Comparison of ENCODE assay signal across 1 cellular context in the genomic region with DNA sequence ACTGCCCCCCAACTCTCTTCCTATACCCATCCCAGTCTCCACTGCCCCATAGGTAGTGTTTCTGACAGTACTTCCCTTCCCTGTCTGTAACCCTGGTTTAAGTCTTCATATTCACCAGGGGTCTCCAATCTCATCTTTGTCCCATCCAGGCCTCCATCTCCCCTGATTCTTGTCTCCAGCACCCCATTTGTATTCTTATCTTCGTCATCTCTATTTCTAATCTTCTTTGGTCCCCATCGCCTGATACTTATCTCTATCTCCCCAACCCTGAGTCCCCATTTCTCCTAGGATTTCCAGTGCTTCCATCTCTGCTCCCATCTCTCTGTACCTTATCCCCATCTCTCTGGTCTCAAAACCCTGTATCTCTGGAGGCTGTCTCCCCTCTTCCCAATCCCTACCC.
TF ChIP-seq lines count a peak whose summit lies in the region.

No MANE protein-coding gene starts in this region.

TF ChIP-seq in HepG2, 621 proteins besides CTCF, POLR2A, EP300 and RAD21:
- no peak for TF ChIP-seq BRCA1 (CRISPR knock-in tag; IDR thresholded peaks at IDR 0.05)
- TF ChIP-seq SMAD9 (CRISPR knock-in tag; IDR thresholded peaks at IDR 0.05) = no peak
- TF ChIP-seq TRIM22 (IDR thresholded peaks at IDR 0.05) = no peak
- no peak for TF ChIP-seq ZNF629 (CRISPR knock-in tag; conservative IDR thresholded peaks at IDR 0.05)
- TF ChIP-seq, protein P1, sequence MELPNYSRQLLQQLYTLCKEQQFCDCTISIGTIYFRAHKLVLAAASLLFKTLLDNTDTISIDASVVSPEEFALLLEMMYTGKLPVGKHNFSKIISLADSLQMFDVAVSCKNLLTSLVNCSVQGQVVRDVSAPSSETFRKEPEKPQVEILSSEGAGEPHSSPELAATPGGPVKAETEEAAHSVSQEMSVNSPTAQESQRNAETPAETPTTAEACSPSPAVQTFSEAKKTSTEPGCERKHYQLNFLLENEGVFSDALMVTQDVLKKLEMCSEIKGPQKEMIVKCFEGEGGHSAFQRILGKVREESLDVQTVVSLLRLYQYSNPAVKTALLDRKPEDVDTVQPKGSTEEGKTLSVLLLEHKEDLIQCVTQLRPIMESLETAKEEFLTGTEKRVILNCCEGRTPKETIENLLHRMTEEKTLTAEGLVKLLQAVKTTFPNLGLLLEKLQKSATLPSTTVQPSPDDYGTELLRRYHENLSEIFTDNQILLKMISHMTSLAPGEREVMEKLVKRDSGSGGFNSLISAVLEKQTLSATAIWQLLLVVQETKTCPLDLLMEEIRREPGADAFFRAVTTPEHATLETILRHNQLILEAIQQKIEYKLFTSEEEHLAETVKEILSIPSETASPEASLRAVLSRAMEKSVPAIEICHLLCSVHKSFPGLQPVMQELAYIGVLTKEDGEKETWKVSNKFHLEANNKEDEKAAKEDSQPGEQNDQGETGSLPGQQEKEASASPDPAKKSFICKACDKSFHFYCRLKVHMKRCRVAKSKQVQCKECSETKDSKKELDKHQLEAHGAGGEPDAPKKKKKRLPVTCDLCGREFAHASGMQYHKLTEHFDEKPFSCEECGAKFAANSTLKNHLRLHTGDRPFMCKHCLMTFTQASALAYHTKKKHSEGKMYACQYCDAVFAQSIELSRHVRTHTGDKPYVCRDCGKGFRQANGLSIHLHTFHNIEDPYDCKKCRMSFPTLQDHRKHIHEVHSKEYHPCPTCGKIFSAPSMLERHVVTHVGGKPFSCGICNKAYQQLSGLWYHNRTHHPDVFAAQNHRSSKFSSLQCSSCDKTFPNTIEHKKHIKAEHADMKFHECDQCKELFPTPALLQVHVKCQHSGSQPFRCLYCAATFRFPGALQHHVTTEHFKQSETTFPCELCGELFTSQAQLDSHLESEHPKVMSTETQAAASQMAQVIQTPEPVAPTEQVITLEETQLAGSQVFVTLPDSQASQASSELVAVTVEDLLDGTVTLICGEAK (IDR thresholded peaks at IDR 0.05) = no peak
- TF ChIP-seq, protein P1 (CRISPR knock-in tag; IDR thresholded peaks at IDR 0.05) = no peak
- no peak for TF ChIP-seq KDM5B (CRISPR knock-in tag; IDR thresholded peaks at IDR 0.05; ENCODE audit: borderline replicate concordance)
- TF ChIP-seq TEAD3 (CRISPR knock-in tag; optimal IDR thresholded peaks at IDR 0.05; ENCODE audit: borderline replicate concordance) = no peak
- no peak for TF ChIP-seq FOSL2 (CRISPR knock-in tag; IDR thresholded peaks at IDR 0.05)
- TF ChIP-seq ZNF558 (CRISPR knock-in tag; IDR thresholded peaks at IDR 0.05; ENCODE audit: borderline replicate concordance) = no peak
- TF ChIP-seq, protein P2, sequence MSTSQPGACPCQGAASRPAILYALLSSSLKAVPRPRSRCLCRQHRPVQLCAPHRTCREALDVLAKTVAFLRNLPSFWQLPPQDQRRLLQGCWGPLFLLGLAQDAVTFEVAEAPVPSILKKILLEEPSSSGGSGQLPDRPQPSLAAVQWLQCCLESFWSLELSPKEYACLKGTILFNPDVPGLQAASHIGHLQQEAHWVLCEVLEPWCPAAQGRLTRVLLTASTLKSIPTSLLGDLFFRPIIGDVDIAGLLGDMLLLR (CRISPR knock-in tag; IDR thresholded peaks at IDR 0.05) = no peak
- no peak for TF ChIP-seq ZNF337 (CRISPR knock-in tag; IDR thresholded peaks at IDR 0.05; ENCODE audit: borderline replicate concordance, low read depth)
- no peak for TF ChIP-seq MBNL3 (CRISPR knock-in tag; conservative IDR thresholded peaks at IDR 0.05)
- TF ChIP-seq SALL1 (CRISPR knock-in tag; IDR thresholded peaks at IDR 0.05) = no peak
- TF ChIP-seq ZMYM3 (CRISPR knock-in tag; IDR thresholded peaks at IDR 0.05) = no peak
